ENCODE assay signal across 1 cellular context in the genomic region with DNA sequence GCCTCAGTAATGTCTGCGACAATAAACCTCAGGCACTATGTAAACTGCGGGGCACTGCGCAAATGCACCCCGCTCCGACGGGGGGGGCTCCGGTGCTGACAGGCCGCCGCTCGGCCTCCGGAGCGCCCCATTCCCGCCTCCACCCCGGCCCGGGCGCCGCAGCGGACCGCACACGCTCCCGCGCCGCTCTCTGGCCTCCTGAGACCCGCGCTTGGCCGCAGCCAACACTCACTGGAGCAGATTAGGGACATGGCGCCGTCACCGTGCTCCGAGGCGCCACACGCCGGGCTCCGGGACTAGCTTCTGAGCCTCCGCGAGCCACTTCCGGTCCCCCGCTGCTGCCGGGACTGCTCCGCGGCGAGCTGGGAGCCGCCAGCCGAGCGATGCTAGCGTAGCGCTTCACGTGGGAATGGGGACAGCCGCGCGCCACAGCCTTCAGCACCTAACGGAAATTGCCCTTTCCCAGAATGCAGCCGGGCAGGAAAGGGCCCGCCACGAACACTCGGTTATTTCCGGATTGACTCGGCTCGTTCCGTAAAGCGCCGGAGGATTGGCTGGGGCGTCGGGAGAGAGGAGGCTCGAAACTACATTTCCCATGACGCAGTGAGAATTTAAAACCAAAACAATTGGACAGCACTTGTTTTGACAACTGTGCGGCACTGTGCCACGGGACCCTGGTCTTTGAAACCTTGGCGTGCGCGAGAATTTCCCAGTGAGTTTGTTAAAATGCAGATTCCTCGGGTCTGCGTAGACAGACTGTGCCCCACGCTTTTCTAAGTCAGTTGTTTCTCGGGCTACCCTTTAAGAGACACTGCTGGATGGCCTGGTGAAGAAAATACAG.
TF ChIP-seq lines count a peak whose summit lies in the region.

TSS of gene PRPF19 (minus strand) at position 454 of the 841 bp plus-strand sequence. CDS start at position 251, 203 bp downstream.

TF ChIP-seq in HEK293, 187 proteins besides CTCF, POLR2A, EP300 and RAD21 (continued from another document):
- 0 out of 2 replicates have a peak, but pooled peaks have one; percentile 30 for TF ChIP-seq ZNF518A (tag by site-specific recombination; conservative IDR thresholded peaks at IDR 0.05; ENCODE audit: low read depth)
- no peak for TF ChIP-seq ZNF18 (tag by site-specific recombination; IDR thresholded peaks at IDR 0.05)
- no peak for TF ChIP-seq ZNF280D (tag by site-specific recombination; IDR thresholded peaks at IDR 0.05)
